9 cellular contexts compared by ENCODE assay signal in genomic region chr22:23522642-23523251, GRCh38. TPM values are rescaled to one million over a fixed set of nuclear protein-coding genes. Genes with fewer than 3 reads are reported as not detected.
DNase-seq lines count a peak whose midpoint lies in the region; ATAC-seq, FAIRE-seq and TF ChIP-seq lines count a peak whose summit lies in the region.
"Had no signal": no experiment of that assay in that cellular context is flagged by ENCODE, and none has a peak within 500 bp of the region (broad histone marks: within the 10 kb centered on the region; RNA-seq: fewer than 3 reads in every experiment).

No MANE protein-coding gene starts in this region.

- TF ChIP-seq CTCF in K562 (IDR thresholded peaks at IDR 0.05 in 2 of 3, conservative IDR thresholded peaks at IDR 0.05 in 1 of 3; ENCODE audit: insufficient read depth in 2 of 3, low read depth in 1 of 3, low read length in 3 of 3) (no peak), thyroid gland (IDR thresholded peaks at IDR 0.05) (no peak)

- 0 out of 2 replicates have a peak overlapping the region, but pooled peaks have one; percentile 18 for H3K4me2 ChIP-seq in K562 (ENCODE audit: insufficient read depth, low read length)

- H3K9me3 ChIP-seq in K562 (replicated peaks; ENCODE audit: control insufficient read depth, insufficient read depth, low read depth, low read length) (no peaks in the 10 kb centered on the region), thyroid gland (no peaks in the 10 kb centered on the region)

- peaks cover 12 to 42% of the 10 kb centered on the region in 2 experiments for H3K4me1 ChIP-seq in K562 (replicated peaks in 1 of 2; ENCODE audit: control insufficient read depth in 2 of 2, insufficient read depth in 2 of 2, low read length in 2 of 2)
- H3K4me1 ChIP-seq in thyroid gland = peaks cover 32 to 64% of the 10 kb centered on the region in 2 donors

- DNase-seq in NCI-H1436 (lab: John Stamatoyannopoulos, UW) (peak; percentile 43), NCI-H1436 treated with DMSO at 0.1 percent for 48 hours (lab: John Stamatoyannopoulos, UW) (no peak), K562 (ENCODE audit: extremely low read depth in 1 of 4, low spot score in 3 of 4) (peak in 3 of 4 experiments; percentile 20 to 30 (median 25)), thyroid gland (peak; percentile 60 to 71), NCI-H2107 treated with DMSO at 0.1 percent for 48 hours (lab: John Stamatoyannopoulos, UW; ENCODE audit: unreplicated experiment) (no peak), GM19238 (ENCODE audit: insufficient read length, low spot score) (no peak)
- DNase-seq: activated CD4-positive, alpha-beta T cell treated with anti-CD3 and anti-CD28 coated beads for 36 hours had no signal

- no peak overlapping the region for H3K4me3 ChIP-seq in K562
- H3K4me3 ChIP-seq in thyroid gland (replicated peaks in 1 of 3) = no peak overlapping the region

- CTCF ChIA-PET in K562 (lab: Yijun Ruan, JAX; ENCODE audit: low intra/inter-chr PET ratio) = no interaction called here

- H4K20me1 ChIP-seq in K562 (replicated peaks; ENCODE audit: control insufficient read depth, insufficient read depth, low read length) = no peaks in the 10 kb centered on the region

- FAIRE-seq in K562 (lab: Jason Lieb, UNC) = peak; percentile 35

- ATAC-seq in K562 (peak; percentile 6; the same call in 1 of the 3 replicates), HG02884 (IDR thresholded peaks at IDR 0.05; ENCODE audit: unreplicated experiment) (no peak)

- no TSS peak for BruUV-seq in K562 (replicated peaks; lab: Mats Ljungman, UMichigan)

- intact Hi-C loops in K562 (cut with micrococcal nuclease) (no loop called here), thyroid gland (cut with DNase I) (no loop called here)

- H3K27me3 ChIP-seq in K562 (ENCODE audit: control insufficient read depth in 2 of 2, insufficient read depth in 2 of 2, low read length in 2 of 2) (no peaks in the 10 kb centered on the region), layer of hippocampus (ENCODE audit: control insufficient read depth, insufficient read depth, low read length) (no peaks in the 10 kb centered on the region), thyroid gland (no peaks in the 10 kb centered on the region)

- TF ChIP-seq POLR2A in K562 (conservative IDR thresholded peaks at IDR 0.05) (no peak), thyroid gland (IDR thresholded peaks at IDR 0.05) (peak in 1 of 2 donors; percentile 54)

- H3K36me3 ChIP-seq in K562 (ENCODE audit: control insufficient read depth, insufficient read depth, low read length) (no peaks in the 10 kb centered on the region), thyroid gland (no peaks in the 10 kb centered on the region)

- TF ChIP-seq RAD21 in K562 (CRISPR knock-in tag; conservative IDR thresholded peaks at IDR 0.05 in 1 of 2, IDR thresholded peaks at IDR 0.05 in 1 of 2) = no peak

- peak overlapping the region in 1 of 2 experiments; percentile 58; a peak in 1 of 4 replicates for H3K9ac ChIP-seq in K562 (ENCODE audit: insufficient read depth in 1 of 2, low read depth in 2 of 2, low read length in 2 of 2)

- H2AFZ ChIP-seq in K562 (ENCODE audit: low read depth, low read length) = peak overlapping the region; percentile 88

- 17% methylated on average over 10 of the region's 37 CpGs for WGBS in K562 (ENCODE audit: insufficient coverage, low coverage, missing lambda C conversion rate)
- 12 to 24% methylated on average over 26 to 34 of the region's 37 CpGs for WGBS in thyroid gland, 2 donors

- no peak for TF ChIP-seq EP300 in K562 (IDR thresholded peaks at IDR 0.05; ENCODE audit: low read length)

- POLR2A ChIA-PET in K562 (lab: Yijun Ruan, JAX) = no interaction called here

- no peaks in the 10 kb centered on the region for H3K9me1 ChIP-seq in K562 (ENCODE audit: control insufficient read depth, insufficient read depth, low read length)

- H3K79me2 ChIP-seq in K562 (ENCODE audit: control insufficient read depth, insufficient read depth, low read length) = no peaks in the 10 kb centered on the region

- in situ Hi-C loops in K562 (cut with MboI) = no loop called here

- H3K27ac ChIP-seq in K562 (ENCODE audit: extremely low read depth, low read depth, low read length) (peak overlapping the region; percentile 66; the same call in 1 of the 3 replicates), layer of hippocampus (ENCODE audit: low read depth, low read length) (peak overlapping the region; percentile 97), thyroid gland (peak overlapping the region; percentile 99)

TF ChIP-seq in K562, 482 proteins besides CTCF, POLR2A, EP300 and RAD21:
- no peak for TF ChIP-seq MXD1 (CRISPR knock-in tag; IDR thresholded peaks at IDR 0.05; ENCODE audit: borderline replicate concordance, poor library complexity, severe bottlenecking)
- no peak for TF ChIP-seq THRB (CRISPR knock-in tag; conservative IDR thresholded peaks at IDR 0.05)
- TF ChIP-seq KDM4B (IDR thresholded peaks at IDR 0.05; ENCODE audit: borderline replicate concordance in 2 of 2, low read depth in 1 of 2) = no peak
- TF ChIP-seq ILF3 (IDR thresholded peaks at IDR 0.05; ENCODE audit: borderline replicate concordance) = no peak
- no peak for TF ChIP-seq ZNF589 (CRISPR knock-in tag; IDR thresholded peaks at IDR 0.05; ENCODE audit: low read depth)
- no peak for TF ChIP-seq CUX1 (CRISPR knock-in tag; IDR thresholded peaks at IDR 0.05)
- TF ChIP-seq ZFP36 (IDR thresholded peaks at IDR 0.05; ENCODE audit: low read depth, low read length, partially characterized antibody) = no peak

RNA-seq across cellular contexts. Expression of gene IGLL1, which starts 57.3 kb away (rescaled TPM):
- not detected in 2 replicates for total RNA-seq in K562 (2011; cell fraction: chromatin; rRNA removed; ENCODE audit: low replicate concordance)
- not detected in 2 replicates for total RNA-seq in K562 (2011; cell fraction: nucleolus; rRNA removed)
- not detected in 2 replicates for total RNA-seq in K562 (2011; cell fraction: nucleoplasm; rRNA removed)
- total RNA-seq in K562 (2014; rRNA removed) = 0.32 TPM in 1 of 2 replicates, not detected in the other
- total RNA-seq in K562 (2014; rRNA removed; fragmentation: Illumina TruSeq; extraction: Trizol) = not detected in 2 replicates
- total RNA-seq in K562 (2015; rRNA removed; fragmentation: Illumina TruSeq; extraction: Trizol) = not detected in 2 replicates
- not detected in 2 replicates for total RNA-seq in K562 (2021)
- polyA plus RNA-seq in K562 (2011; rRNA removed) = 0.20 TPM in 1 of 2 replicates, not detected in the other
- 0.66 TPM in 1 of 2 replicates, not detected in the other for polyA plus RNA-seq in K562 (2011; cell fraction: cytosol; rRNA removed)
- polyA plus RNA-seq in K562 (2011; cell fraction: nucleus; rRNA removed) = not detected in 2 replicates
- polyA plus RNA-seq in K562 (2012) = not detected in 2 replicates
- polyA plus RNA-seq in K562 (2014; fragmentation: Illumina TruSeq; extraction: Trizol) = not detected in 2 replicates
- under 1 TPM in 1 of 2 experiments, not detected in 1; 0.10 TPM for polyA plus RNA-seq in K562 (2014; fragmentation: Nextera tagmentation; extraction: Ambion mirVana)
- 0.23 TPM in 1 of 2 replicates, not detected in the other for polyA plus RNA-seq in K562 (2014; rRNA removed)
- not detected in 2 replicates for polyA minus RNA-seq in K562 (2011; rRNA and poly(A)+ RNA removed)
- polyA minus RNA-seq in K562 (2011; cell fraction: cytosol; rRNA and poly(A)+ RNA removed) = not detected in 2 replicates
- not detected in 2 replicates for polyA minus RNA-seq in K562 (2011; cell fraction: nucleus; rRNA and poly(A)+ RNA removed)
- not detected for total RNA-seq in thyroid gland
- total RNA-seq: activated CD4-positive, alpha-beta T cell treated with anti-CD3 and anti-CD28 coated beads for 36 hours had no signal

Comparison
In these comparisons a context has a peak if more than half of its experiments do, and no peak if none do; other contexts are left out.
1. DNase-seq: peak in NCI-H1436 (single experiment), K562 (3 of 4) and thyroid gland (2 of 2); none in NCI-H1436 treated with DMSO at 0.1 percent for 48 hours (single experiment), NCI-H2107 treated with DMSO at 0.1 percent for 48 hours (single experiment) and GM19238 (single experiment).
2. Peak in every context shown above with its lines, with median percentiles within 50 percentile points of each other: H3K27ac ChIP-seq.